In genomic region chr15:99230867-99231266, GRCh38 we compare ENCODE assay signal across 29 cellular contexts.
"Had no signal": no experiment of that assay in that cellular context is flagged by ENCODE, and none has a peak within 500 bp of the region (broad histone marks: within the 10 kb centered on the region; RNA-seq: fewer than 3 reads in every experiment).

No MANE protein-coding gene starts in this region.

- H3K4me3 ChIP-seq: cardiac muscle cell, colonic mucosa, SJCRH30, SK-N-MC had no signal

- H3K4me1 ChIP-seq: colonic mucosa, SJCRH30 had no signal

- H3K27me3 ChIP-seq: brain microvascular endothelial cell, cardiac muscle cell, colonic mucosa, SJCRH30 had no signal

- DNase-seq: activated CD4-positive, alpha-beta memory T cell treated with anti-CD3 and anti-CD28 coated beads, Interleukin-2, amount 10 ng/mL, durations not matched to agents 7 days and 5 days; activated CD4-positive, alpha-beta T cell treated with anti-CD3 and anti-CD28 coated beads for 36 hours; activated CD8-positive, alpha-beta memory T cell treated with anti-CD3 and anti-CD28 coated beads for 24 hours; activated CD8-positive, alpha-beta memory T cell treated with anti-CD3 and anti-CD28 coated beads, Interleukin-2, amount 10 ng/mL, durations not matched to agents 7 days and 5 days; activated CD8-positive, alpha-beta memory T cell treated with anti-CD3 and anti-CD28 coated beads, Interleukin-2, amount 50 U/mL, for 48 hours; activated effector memory CD4-positive, alpha-beta T cell treated with Interleukin-2 at 50 U/mL for 16 hours; activated naive CD4-positive, alpha-beta T cell treated with anti-CD3 and anti-CD28 coated beads, Interleukin-2, amount 10 ng/mL, durations not matched to agents 7 days and 5 days; activated naive CD8-positive, alpha-beta T cell treated with anti-CD3 and anti-CD28 coated beads, Interleukin-2, amount 50 U/mL, for 24 hours; activated T-cell treated with anti-CD3 and anti-CD28 coated beads, Interleukin-2, amount 50 U/mL, for 48 hours; amniotic stem cell; aorta; brain microvascular endothelial cell; colonic mucosa; MM.1S; MV-4-11; NCI-H1092; NCI-H1436 treated with DMSO at 0.1 percent for 48 hours; NCI-H1694 treated with DMSO at 0.1 percent for 48 hours; NCI-H2029 treated with DMSO at 0.1 percent for 48 hours; NCI-H226; NCI-H446 treated with DMSO at 0.1 percent for 48 hours; NCI-H524; NK-92 treated with Interleukin-12 subunit alpha and Interleukin-12 subunit beta, amount 100 ng/mL, for 24 hours; SHP77; SJCRH30 had no signal

- H3K36me3 ChIP-seq: colonic mucosa had no signal

- FAIRE-seq: TTC549 had no signal

- H3K27ac ChIP-seq: brain microvascular endothelial cell, cardiac muscle cell, colonic mucosa, KMS-11, SJCRH30, SK-N-MC had no signal

- H3K9me3 ChIP-seq: colonic mucosa, SJCRH30 had no signal
